11 cellular contexts compared by ENCODE assay signal in the genomic region with DNA sequence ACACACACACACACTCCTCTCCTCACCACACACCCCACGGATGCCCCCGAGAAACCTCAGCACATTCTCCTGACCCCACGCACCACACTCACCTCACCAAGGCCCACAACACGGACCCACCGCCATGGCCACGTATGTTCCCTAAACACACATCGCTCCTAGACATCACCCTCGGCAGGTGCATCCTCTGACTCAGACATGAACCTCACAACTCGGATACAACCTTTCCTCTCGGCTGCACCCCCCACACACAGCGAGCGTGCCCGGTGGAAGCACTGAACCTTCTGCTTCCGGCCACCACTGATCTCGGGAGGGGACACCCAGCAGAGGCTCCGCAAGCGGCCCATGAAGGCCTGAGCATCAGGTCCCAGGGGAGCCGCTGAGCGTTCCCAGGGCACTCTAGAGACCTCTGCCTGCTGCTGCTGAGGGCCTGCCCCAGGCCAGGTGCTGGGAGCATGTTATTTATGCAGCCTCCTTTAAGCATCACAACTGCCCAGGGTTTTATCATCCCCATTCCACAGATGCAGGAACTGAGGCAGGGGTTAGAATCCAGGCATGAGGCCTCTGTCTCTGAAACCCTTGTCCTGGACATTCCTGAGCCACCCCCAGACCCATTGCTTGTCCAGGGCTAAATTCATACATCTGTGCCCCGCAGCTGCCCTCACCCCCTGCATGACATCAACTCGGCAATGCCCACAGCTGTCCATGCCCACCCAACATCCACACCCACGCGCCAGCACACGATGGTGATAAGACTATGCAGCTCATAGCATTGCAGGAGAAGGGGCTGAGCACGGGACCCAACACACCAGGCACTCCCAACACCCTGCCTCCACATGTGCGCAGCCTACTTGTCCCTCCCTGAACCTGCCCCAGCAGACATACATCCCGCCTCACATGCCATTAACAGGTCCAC. TPM values are rescaled to one million over a fixed set of nuclear protein-coding genes. Genes with fewer than 3 reads are reported as not detected.
DNase-seq lines count a peak whose midpoint lies in the region; ATAC-seq, FAIRE-seq and TF ChIP-seq lines count a peak whose summit lies in the region.
"Had no signal": no experiment of that assay in that cellular context is flagged by ENCODE, and none has a peak within 500 bp of the region (broad histone marks: within the 10 kb centered on the region; RNA-seq: fewer than 3 reads in every experiment).

No MANE protein-coding gene starts in this region.

- DNase-seq in GM12892 (ENCODE audit: insufficient read length) (peak; percentile 59), esophagus muscularis mucosa (ENCODE audit: extremely low spot score) (no peak), NCI-H187 treated with DMSO at 0.1 percent for 48 hours (lab: John Stamatoyannopoulos, UW) (no peak), activated gamma-delta T cell treated with Interleukin-2 at 50 U/mL for 16 hours (no peak), ureter (ENCODE audit: low spot score) (no peak)
- DNase-seq: body of pancreas had no signal

- ATAC-seq in GM21367 (IDR thresholded peaks at IDR 0.05; ENCODE audit: unreplicated experiment): peak; percentile 65
- ATAC-seq in HG03469 (IDR thresholded peaks at IDR 0.05; ENCODE audit: unreplicated experiment): peak; percentile 62
- no peak for ATAC-seq in GM18517 (IDR thresholded peaks at IDR 0.05; ENCODE audit: unreplicated experiment)
- ATAC-seq: body of pancreas had no signal

- no peaks in the 10 kb centered on the region for H3K9me3 ChIP-seq in esophagus muscularis mucosa
- H3K9me3 ChIP-seq: body of pancreas, thoracic aorta had no signal

- no peak overlapping the region for H3K4me3 ChIP-seq in esophagus muscularis mucosa
- H3K4me3 ChIP-seq: body of pancreas, thoracic aorta had no signal

- peak; percentile 97 for FAIRE-seq in GM12892 (lab: Jason Lieb, UNC)

- no peaks in the 10 kb centered on the region for H3K27me3 ChIP-seq in esophagus muscularis mucosa
- H3K27me3 ChIP-seq: body of pancreas had no signal

- H3K36me3 ChIP-seq in esophagus muscularis mucosa: peaks cover under 1 to 5% (median 3%) of the 10 kb centered on the region in 4 donors

- peak overlapping the region; percentile 44 to 94 (median 82) for H3K27ac ChIP-seq in esophagus muscularis mucosa (replicated peaks in 1 of 4)
- H3K27ac ChIP-seq: body of pancreas, KMS-11, thoracic aorta had no signal

- intact Hi-C loops in esophagus muscularis mucosa (cut with DNase I): no loop called here

- TF ChIP-seq EP300 in esophagus muscularis mucosa (IDR thresholded peaks at IDR 0.05): no peak

- H3K4me1 ChIP-seq in esophagus muscularis mucosa: peaks cover 42 to 99% (median 91%) of the 10 kb centered on the region in 4 donors
- H3K4me1 ChIP-seq: body of pancreas had no signal

- 74% methylated on average over 21 of the region's 27 CpGs for WGBS in esophagus muscularis mucosa

- no peak for TF ChIP-seq POLR2A in GM12892 (IDR thresholded peaks at IDR 0.05; ENCODE audit: low read depth, low read length)
- no peak for TF ChIP-seq POLR2A in esophagus muscularis mucosa (IDR thresholded peaks at IDR 0.05; ENCODE audit: low read depth)

- TF ChIP-seq CTCF in esophagus muscularis mucosa (IDR thresholded peaks at IDR 0.05): no peak

RNA-seq across cellular contexts. Expression of a gene that starts 27.0 kb away (rescaled TPM):
- polyA plus RNA-seq in GM12892 (2012; ENCODE audit: missing spikeins): 0.28 TPM
- total RNA-seq in esophagus muscularis mucosa (100 to 1,000 TPM in 1 of 4 donors, 10 to 100 TPM in 3; 44.1 to 101 (median 56.5) TPM), ureter (68.2 TPM)
